Comparison of ENCODE assay signal across 13 cellular contexts in genomic region chr13:111043575-111043982, GRCh38.
A peak's percentile ranks its signal among the peaks of the same experiment; 100 is the strongest.
DNase-seq lines count a peak whose midpoint lies in the region; ATAC-seq, FAIRE-seq and TF ChIP-seq lines count a peak whose summit lies in the region.
"Had no signal": no experiment of that assay in that cellular context is flagged by ENCODE, and none has a peak within 500 bp of the region (broad histone marks: within the 10 kb centered on the region; RNA-seq: fewer than 3 reads in every experiment).

No MANE protein-coding gene starts in this region.

- H3K27me3 ChIP-seq in astrocyte (ENCODE audit: insufficient read depth, low read length) = no peaks in the 10 kb centered on the region
- no peaks in the 10 kb centered on the region for H3K27me3 ChIP-seq in lung (ENCODE audit: control insufficient read depth, insufficient read depth)

- FAIRE-seq in astrocyte (lab: Jason Lieb, UNC) = no peak
- FAIRE-seq: small intestine had no signal

- H3K27ac ChIP-seq in astrocyte (ENCODE audit: low read depth, low read length) (no peak overlapping the region), lung (ENCODE audit: low read depth in 1 of 2, low read length in 1 of 2) (no peak overlapping the region)
- H3K27ac ChIP-seq: epithelial cell of prostate had no signal

- peaks cover 2% of the 10 kb centered on the region for H3K36me3 Mint-ChIP-seq in astrocyte (ENCODE audit: low read depth, unreplicated experiment)
- H3K36me3 Mint-ChIP-seq in effector memory CD8-positive, alpha-beta T cell (ENCODE audit: insufficient read depth) = no peaks in the 10 kb centered on the region

- H3K4me2 ChIP-seq in astrocyte (ENCODE audit: low read length) = no peak overlapping the region

- peak; percentile 51 for ATAC-seq in HG02938 (IDR thresholded peaks at IDR 0.05; ENCODE audit: unreplicated experiment)
- ATAC-seq in lung (ENCODE audit: insufficient read depth, low FRiP score) = no peak
- ATAC-seq in GM18498 (IDR thresholded peaks at IDR 0.05; ENCODE audit: unreplicated experiment) = no peak
- ATAC-seq in effector memory CD8-positive, alpha-beta T cell (replicated peaks) = no peak
- ATAC-seq: stimulated activated naive CD8-positive, alpha-beta T cell treated with anti-CD3 and anti-CD28 coated beads, Interleukin-15, amount 100 ng/mL, for 72 hours had no signal

- peaks cover 4% of the 10 kb centered on the region for H3K9me3 Mint-ChIP-seq in astrocyte (ENCODE audit: unreplicated experiment)
- H3K9me3 Mint-ChIP-seq in effector memory CD8-positive, alpha-beta T cell = no peaks in the 10 kb centered on the region
- H3K9me3 Mint-ChIP-seq: stimulated activated naive CD8-positive, alpha-beta T cell treated with anti-CD3 and anti-CD28 coated beads, Interleukin-15, amount 100 ng/mL, for 72 hours had no signal

- 80 to 82% methylated on average over 12 of the region's 12 CpGs for WGBS in lung, 2 donors

- H2AFZ ChIP-seq in astrocyte (ENCODE audit: low read depth, low read length) = no peak overlapping the region

- DNase-seq in EL (peak; percentile 60), astrocyte (ENCODE audit: low read depth) (peak; percentile 12), lung (ENCODE audit: low spot score) (peak; percentile 19), AG08396 (ENCODE audit: low spot score) (no peak)
- DNase-seq in effector CD8-positive, alpha-beta T cell (lab: John Stamatoyannopoulos, UW) = no peak
- DNase-seq in effector memory CD8-positive, alpha-beta T cell = no peak
- DNase-seq: DMS79; MM.1S; small intestine; stimulated activated naive CD8-positive, alpha-beta T cell treated with anti-CD3 and anti-CD28 coated beads, Interleukin-15, amount 100 ng/mL, for 72 hours had no signal

- H3K9ac ChIP-seq in astrocyte (ENCODE audit: low read length) = no peak overlapping the region

- no peaks in the 10 kb centered on the region for H4K20me1 ChIP-seq in astrocyte (ENCODE audit: insufficient read depth, low read length)

- peaks cover 14% of the 10 kb centered on the region for H3K4me1 Mint-ChIP-seq in astrocyte (ENCODE audit: low read depth, unreplicated experiment)
- H3K4me1 Mint-ChIP-seq in effector memory CD8-positive, alpha-beta T cell (ENCODE audit: low read depth in 2 of 2) = peaks cover 0 to 3% of the 10 kb centered on the region in 2 donors

- H3K36me3 ChIP-seq in astrocyte (ENCODE audit: insufficient read depth, low read length) (no peaks in the 10 kb centered on the region), lung (ENCODE audit: control insufficient read depth in 2 of 2, insufficient read depth in 2 of 2, low read length in 2 of 2) (no peaks in the 10 kb centered on the region)

- no peaks in the 10 kb centered on the region for H3K27me3 Mint-ChIP-seq in astrocyte (ENCODE audit: low read depth, unreplicated experiment)
- peaks cover 29 to 36% of the 10 kb centered on the region in 2 donors for H3K27me3 Mint-ChIP-seq in effector memory CD8-positive, alpha-beta T cell

- peak overlapping the region; percentile 17 for H3K4me3 Mint-ChIP-seq in astrocyte (ENCODE audit: unreplicated experiment)
- no peak overlapping the region for H3K4me3 Mint-ChIP-seq in effector memory CD8-positive, alpha-beta T cell
- H3K4me3 Mint-ChIP-seq: stimulated activated naive CD8-positive, alpha-beta T cell treated with anti-CD3 and anti-CD28 coated beads, Interleukin-15, amount 100 ng/mL, for 72 hours had no signal

- TF ChIP-seq CTCF in astrocyte (IDR thresholded peaks at IDR 0.05; ENCODE audit: insufficient read depth, low read depth, low read length) (no peak), lung (IDR thresholded peaks at IDR 0.05; ENCODE audit: control extremely low read depth, extremely low read depth) (no peak)

- no peaks in the 10 kb centered on the region for H3K79me2 ChIP-seq in astrocyte (ENCODE audit: insufficient read depth, low read length)

- peaks cover 5% of the 10 kb centered on the region for H3K9me3 ChIP-seq in astrocyte (ENCODE audit: insufficient read depth, low read depth, low read length)
- H3K9me3 ChIP-seq in lung (ENCODE audit: control insufficient read depth in 2 of 2, insufficient read depth in 1 of 2, low read length in 1 of 2) = peaks cover 0 to 5% of the 10 kb centered on the region in 2 donors

- H3K4me3 ChIP-seq in astrocyte (ENCODE audit: insufficient read depth, low read depth, low read length) = no peak overlapping the region
- H3K4me3 ChIP-seq in lung = no peak overlapping the region

- H3K27ac Mint-ChIP-seq in astrocyte (ENCODE audit: unreplicated experiment) = no peak overlapping the region
- no peak overlapping the region for H3K27ac Mint-ChIP-seq in effector memory CD8-positive, alpha-beta T cell
- H3K27ac Mint-ChIP-seq: stimulated activated naive CD8-positive, alpha-beta T cell treated with anti-CD3 and anti-CD28 coated beads, Interleukin-15, amount 100 ng/mL, for 72 hours had no signal

- H3K4me1 ChIP-seq in astrocyte (ENCODE audit: insufficient read depth, low read length) (no peaks in the 10 kb centered on the region), lung (ENCODE audit: control insufficient read depth in 2 of 2, insufficient read depth in 2 of 2, low read length in 2 of 2) (no peaks in the 10 kb centered on the region)

Comparison
In these comparisons a context has a peak if more than half of its experiments do, and no peak if none do; other contexts are left out.
1. DNase-seq: peak in EL (single experiment), astrocyte (single experiment) and lung (single experiment); none in AG08396 (single experiment), effector CD8-positive, alpha-beta T cell (single experiment) and effector memory CD8-positive, alpha-beta T cell (0 of 3).